Comparison of ENCODE assay signal across 8 cellular contexts in the genomic region with DNA sequence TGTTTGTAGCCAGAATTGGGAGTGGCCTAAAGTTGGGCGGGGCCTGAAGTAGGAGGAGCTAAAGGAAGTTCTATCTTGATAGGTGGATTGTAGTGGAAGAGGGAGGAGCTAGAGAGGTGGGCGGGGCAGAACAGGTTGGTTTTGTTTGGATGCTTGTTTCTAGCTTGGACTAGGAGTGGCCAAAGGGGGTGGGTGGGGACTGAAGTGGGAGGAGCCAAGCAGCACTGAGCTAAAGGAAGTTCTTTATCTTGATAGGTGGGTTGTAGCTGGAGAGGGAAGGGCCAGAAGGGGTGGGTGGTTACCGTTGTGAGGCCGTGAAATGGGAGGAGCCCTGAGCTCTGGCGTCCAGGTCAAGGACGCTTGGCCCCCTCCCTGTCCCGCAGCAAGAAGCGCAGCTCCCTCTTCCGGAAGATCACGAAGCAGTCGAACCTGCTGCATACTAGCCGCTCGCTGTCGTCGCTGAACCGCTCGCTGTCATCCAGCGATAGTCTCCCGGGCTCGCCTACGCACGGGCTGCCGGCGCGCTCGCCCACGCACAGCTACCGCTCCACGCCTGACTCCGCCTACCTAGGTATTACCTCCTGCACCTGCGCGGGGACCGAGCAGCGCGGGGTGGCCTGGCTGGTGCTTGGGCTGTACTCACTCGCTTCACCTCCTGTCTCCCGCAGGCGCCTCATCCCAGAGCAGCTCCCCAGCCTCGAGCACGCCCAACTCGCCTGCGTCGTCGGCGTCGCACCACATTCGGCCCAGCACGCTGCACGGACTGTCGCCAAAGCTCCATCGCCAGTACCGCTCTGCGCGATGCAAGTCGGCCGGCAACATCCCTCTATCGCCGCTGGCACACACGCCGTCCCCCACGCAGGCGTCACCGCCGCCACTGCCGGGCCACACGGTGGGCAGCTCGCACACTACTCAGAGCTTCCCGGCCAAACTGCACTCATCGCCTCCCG. TPM values are rescaled to one million over a fixed set of nuclear protein-coding genes. Genes with fewer than 3 reads are reported as not detected.
DNase-seq lines count a peak whose midpoint lies in the region; ATAC-seq and TF ChIP-seq lines count a peak whose summit lies in the region.

No MANE protein-coding gene starts in this region.

- POLR2A ChIA-PET in activated CD4-positive, alpha-beta T cell treated with anti-CD3 and anti-CD28 coated beads for 36 hours (lab: Charles Lee) = interaction anchor here (0.7 to 1.7 kb wide), 3 partner anchors 12 to 158 kb away, joined by 4 to 9 read pairs (median 8); a partner anchor contains a TSS

- H3K27ac Mint-ChIP-seq in activated CD4-positive, alpha-beta T cell treated with anti-CD3 and anti-CD28 coated beads for 36 hours = no peak overlapping the region
- H3K27ac Mint-ChIP-seq in T-helper 2 cell treated with Interferon-gamma antibody and Interleukin-4, amounts not matched to agents 5 μg/mL and 100 μg/mL, for 36 hours = no peak overlapping the region

- H3K27me3 Mint-ChIP-seq in activated CD4-positive, alpha-beta T cell treated with anti-CD3 and anti-CD28 coated beads for 36 hours = no peaks in the 10 kb centered on the region
- no peaks in the 10 kb centered on the region for H3K27me3 Mint-ChIP-seq in T-helper 2 cell treated with Interferon-gamma antibody and Interleukin-4, amounts not matched to agents 5 μg/mL and 100 μg/mL, for 36 hours (ENCODE audit: low read depth)

- H3K36me3 Mint-ChIP-seq in activated CD4-positive, alpha-beta T cell treated with anti-CD3 and anti-CD28 coated beads for 36 hours (ENCODE audit: low read depth) = peaks cover 28% of the 10 kb centered on the region
- peaks cover 21% of the 10 kb centered on the region for H3K36me3 Mint-ChIP-seq in T-helper 2 cell treated with Interferon-gamma antibody and Interleukin-4, amounts not matched to agents 5 μg/mL and 100 μg/mL, for 36 hours (ENCODE audit: low read depth)

- no peak overlapping the region for H3K27ac ChIP-seq in aorta (ENCODE audit: low read depth in 1 of 2, low read length in 2 of 2)

- no peak for TF ChIP-seq CTCF in mucosa of descending colon (IDR thresholded peaks at IDR 0.05)

- H3K4me3 Mint-ChIP-seq in activated CD4-positive, alpha-beta T cell treated with anti-CD3 and anti-CD28 coated beads for 36 hours = peak overlapping the region; percentile 32
- peak overlapping the region; percentile 26 for H3K4me3 Mint-ChIP-seq in T-helper 2 cell treated with Interferon-gamma antibody and Interleukin-4, amounts not matched to agents 5 μg/mL and 100 μg/mL, for 36 hours

- H3K4me1 ChIP-seq in mucosa of descending colon (ENCODE audit: low read depth) (no peaks in the 10 kb centered on the region), aorta (ENCODE audit: control insufficient read depth in 1 of 2, insufficient read depth in 2 of 2, low read length in 2 of 2) (no peaks in the 10 kb centered on the region)

- no peaks in the 10 kb centered on the region for H3K36me3 ChIP-seq in mucosa of descending colon (ENCODE audit: low read depth)
- H3K36me3 ChIP-seq in aorta (ENCODE audit: control insufficient read depth in 1 of 2, insufficient read depth in 2 of 2, low read length in 1 of 2) = peaks cover 0 to 2% of the 10 kb centered on the region in 2 donors

- no peaks in the 10 kb centered on the region for H3K27me3 ChIP-seq in aorta (ENCODE audit: control insufficient read depth in 1 of 2, insufficient read depth in 2 of 2, low read length in 1 of 2)

- no peaks in the 10 kb centered on the region for H3K4me1 Mint-ChIP-seq in activated CD4-positive, alpha-beta T cell treated with anti-CD3 and anti-CD28 coated beads for 36 hours
- peaks cover 2% of the 10 kb centered on the region for H3K4me1 Mint-ChIP-seq in T-helper 2 cell treated with Interferon-gamma antibody and Interleukin-4, amounts not matched to agents 5 μg/mL and 100 μg/mL, for 36 hours (ENCODE audit: low read depth)

- H3K4me3 ChIP-seq in mucosa of descending colon (no peak overlapping the region), aorta (ENCODE audit: low read length in 2 of 2) (no peak overlapping the region)

- peak; percentile 83 for DNase-seq in activated CD4-positive, alpha-beta T cell treated with anti-CD3 and anti-CD28 coated beads for 36 hours
- DNase-seq in activated CD4-positive, alpha-beta T cell treated with anti-CD3 and anti-CD28 coated beads for 1 hour = no peak
- peak; percentile 43 for DNase-seq in T-helper 2 cell treated with Interferon-gamma antibody and Interleukin-4, amounts not matched to agents 5 μg/mL and 100 μg/mL, for 36 hours (ENCODE audit: low spot score)
- DNase-seq in dermis blood vessel endothelial cell (peak; percentile 74), mucosa of descending colon (peak; percentile 73 to 83 (median 79)), aorta (peak in 1 of 2 donors; percentile 76), NCI-H1105 (lab: John Stamatoyannopoulos, UW) (no peak)

- peak; percentile 77 for ATAC-seq in activated CD4-positive, alpha-beta T cell treated with anti-CD3 and anti-CD28 coated beads for 36 hours
- ATAC-seq in mucosa of descending colon (peak; percentile 93), aorta (ENCODE audit: low FRiP score) (peak; percentile 37), HG03469 (IDR thresholded peaks at IDR 0.05; ENCODE audit: unreplicated experiment) (no peak)

- WGBS in aorta, 2 donors = 46 to 50% methylated on average over 65 to 70 of the region's 70 CpGs

- intact Hi-C loops in activated CD4-positive, alpha-beta T cell treated with anti-CD3 and anti-CD28 coated beads for 36 hours (cut with DNase I, micrococcal nuclease) = no loop called here
- intact Hi-C loops in mucosa of descending colon (cut with DNase I, micrococcal nuclease) = no loop called here
- intact Hi-C loops in aorta (cut with DNase I) = no loop called here

- H3K9me3 Mint-ChIP-seq in activated CD4-positive, alpha-beta T cell treated with anti-CD3 and anti-CD28 coated beads for 36 hours (ENCODE audit: low read depth) = no peaks in the 10 kb centered on the region
- peaks cover 5% of the 10 kb centered on the region for H3K9me3 Mint-ChIP-seq in T-helper 2 cell treated with Interferon-gamma antibody and Interleukin-4, amounts not matched to agents 5 μg/mL and 100 μg/mL, for 36 hours

- H3K9me3 ChIP-seq in mucosa of descending colon (no peaks in the 10 kb centered on the region), aorta (ENCODE audit: control insufficient read depth, low read length) (no peaks in the 10 kb centered on the region)

- CTCF ChIA-PET in activated CD4-positive, alpha-beta T cell treated with anti-CD3 and anti-CD28 coated beads for 36 hours (lab: Charles Lee) = interaction anchor here (0.6 to 2.4 kb wide), 10 partner anchors 9 to 139 kb away, joined by 3 to 11 read pairs (median 4); a partner anchor contains a TSS

RNA-seq across cellular contexts. Expression of a gene that starts 8.0 kb away (rescaled TPM):
- total RNA-seq in activated CD4-positive, alpha-beta T cell treated with anti-CD3 and anti-CD28 coated beads for 36 hours = 10 to 100 TPM; 22.5 to 24.3 TPM
- total RNA-seq in dermis blood vessel endothelial cell = 23.3 and 31.3 TPM in 2 replicates
- total RNA-seq in mucosa of descending colon = 10 to 100 TPM; 22.8 to 31.8 (median 30.3) TPM
- total RNA-seq in aorta = 10 to 100 TPM; 26.8 to 39.5 TPM
- polyA plus RNA-seq in aorta = 10 to 100 TPM; 27.4 to 49.9 TPM

RNA-seq across cellular contexts. Expression of a gene that starts 13.8 kb away (rescaled TPM):
- total RNA-seq in activated CD4-positive, alpha-beta T cell treated with anti-CD3 and anti-CD28 coated beads for 36 hours = under 1 TPM; 0.18 to 0.37 TPM
- total RNA-seq in dermis blood vessel endothelial cell = 0.17 TPM in 1 of 2 replicates, not detected in the other
- not detected for total RNA-seq in mucosa of descending colon
- under 1 TPM in 1 of 2 donors, not detected in 1; 0.39 TPM for total RNA-seq in aorta
- polyA plus RNA-seq in aorta = not detected

RNA-seq across cellular contexts. Expression of a gene that starts 17.7 kb away (rescaled TPM):
- 10 to 100 TPM; 36.2 to 41.1 TPM for total RNA-seq in activated CD4-positive, alpha-beta T cell treated with anti-CD3 and anti-CD28 coated beads for 36 hours
- total RNA-seq in dermis blood vessel endothelial cell = 31.5 and 42.4 TPM in 2 replicates
- total RNA-seq in mucosa of descending colon = 10 to 100 TPM; 24.2 to 27.2 (median 24.7) TPM
- 10 to 100 TPM; 15.1 to 16.4 TPM for total RNA-seq in aorta
- polyA plus RNA-seq in aorta = 10 to 100 TPM; 21.9 to 29.1 TPM

RNA-seq across cellular contexts. Expression of a gene that starts 34.9 kb away (rescaled TPM):
- 1 to 10 TPM; 1.8 to 2.7 TPM for total RNA-seq in activated CD4-positive, alpha-beta T cell treated with anti-CD3 and anti-CD28 coated beads for 36 hours
- total RNA-seq in dermis blood vessel endothelial cell (0.17 and 0.51 TPM in 2 replicates), mucosa of descending colon (1 to 10 TPM in 2 of 3 donors, under 1 TPM in 1; 0.69 to 4.1 (median 1.2) TPM), aorta (under 1 TPM in 1 of 2 donors, not detected in 1; 0.54 TPM)
- under 1 TPM in 1 of 2 donors, not detected in 1; 0.13 TPM for polyA plus RNA-seq in aorta

RNA-seq across cellular contexts. Expression of a gene that starts 38.8 kb away (rescaled TPM):
- not detected for total RNA-seq in activated CD4-positive, alpha-beta T cell treated with anti-CD3 and anti-CD28 coated beads for 36 hours
- not detected in 2 replicates for total RNA-seq in dermis blood vessel endothelial cell
- 1 to 10 TPM in 1 of 3 donors, under 1 TPM in 1, not detected in 1; 0.87 to 1.7 TPM for total RNA-seq in mucosa of descending colon
- not detected for total RNA-seq in aorta
- polyA plus RNA-seq in aorta = 1 to 10 TPM in 1 of 2 donors, not detected in 1; 2.0 TPM

Comparison
In these comparisons a context has a peak if more than half of its experiments do, and no peak if none do; other contexts are left out.
1. DNase-seq: peak in activated CD4-positive, alpha-beta T cell treated with anti-CD3 and anti-CD28 coated beads for 36 hours (single experiment), T-helper 2 cell treated with Interferon-gamma antibody and Interleukin-4, amounts not matched to agents 5 μg/mL and 100 μg/mL, for 36 hours (single experiment), dermis blood vessel endothelial cell (single experiment) and mucosa of descending colon (3 of 3); none in activated CD4-positive, alpha-beta T cell treated with anti-CD3 and anti-CD28 coated beads for 1 hour (single experiment) and NCI-H1105 (single experiment).